In genomic region chr3:88812576-88812975, GRCh38 we compare ENCODE assay signal across 14 cellular contexts.
DNase-seq lines count a peak whose midpoint lies in the region; ATAC-seq and TF ChIP-seq lines count a peak whose summit lies in the region.
"Had no signal": no experiment of that assay in that cellular context is flagged by ENCODE, and none has a peak within 500 bp of the region (broad histone marks: within the 10 kb centered on the region; RNA-seq: fewer than 3 reads in every experiment).

No MANE protein-coding gene starts in this region.

- no peak overlapping the region for H4K8ac ChIP-seq in mesendoderm (ENCODE audit: low read depth, low read length)

- H3K27ac ChIP-seq in GM23338 (ENCODE audit: low read depth) (no peak overlapping the region), mesendoderm (ENCODE audit: low read depth, low read length) (no peak overlapping the region), testis (no peak overlapping the region)
- H3K27ac ChIP-seq: BLaER1 had no signal

- H3K9me3 Mint-ChIP-seq in GM23338 = no peaks in the 10 kb centered on the region
- no peaks in the 10 kb centered on the region for H3K9me3 Mint-ChIP-seq in Calu3 (ENCODE audit: low read depth, unreplicated experiment)

- no peaks in the 10 kb centered on the region; the same call in 2 of the 3 replicates for H3K4me1 Mint-ChIP-seq in GM23338
- H3K4me1 Mint-ChIP-seq in Calu3 (ENCODE audit: low read depth, unreplicated experiment) = peaks cover 33% of the 10 kb centered on the region

- H3K4ac ChIP-seq in mesendoderm (ENCODE audit: low read depth, low read length) = no peak overlapping the region

- no peak overlapping the region for H4K5ac ChIP-seq in mesendoderm (ENCODE audit: low read length)

- no peak overlapping the region for H2AK5ac ChIP-seq in mesendoderm (ENCODE audit: low read length)

- no peaks in the 10 kb centered on the region for H3K9me2 ChIP-seq in GM23338 (ENCODE audit: insufficient read depth)

- H3K27me3 ChIP-seq in GM23338 (ENCODE audit: insufficient read depth) (no peaks in the 10 kb centered on the region), mesendoderm (ENCODE audit: insufficient read depth, low read length, poor library complexity) (no peaks in the 10 kb centered on the region), testis (no peaks in the 10 kb centered on the region)
- H3K27me3 ChIP-seq: BLaER1 had no signal

- H2BK15ac ChIP-seq in mesendoderm (replicated peaks; ENCODE audit: low read depth) = no peak overlapping the region

- H3K4me3 Mint-ChIP-seq in GM23338 = no peak overlapping the region
- H3K4me3 Mint-ChIP-seq in Calu3 (ENCODE audit: low read depth, unreplicated experiment) = no peak overlapping the region
- H3K4me3 Mint-ChIP-seq: HFFc6 had no signal

- no peaks in the 10 kb centered on the region for H3K4me1 ChIP-seq in GM23338 (ENCODE audit: insufficient read depth)
- no peaks in the 10 kb centered on the region for H3K4me1 ChIP-seq in mesendoderm (ENCODE audit: control insufficient read depth, low read depth, low read length)
- H3K4me1 ChIP-seq in testis = no peaks in the 10 kb centered on the region
- H3K4me1 ChIP-seq: BLaER1 had no signal

- H3K4me2 ChIP-seq in GM23338 (no peak overlapping the region), mesendoderm (ENCODE audit: low read length) (no peak overlapping the region)
- H3K4me2 ChIP-seq: BLaER1 had no signal

- H2AFZ ChIP-seq in GM23338 = no peak overlapping the region

- H3F3A ChIP-seq in GM23338 (replicated peaks; ENCODE audit: low read depth) = no peaks in the 10 kb centered on the region

- no peaks in the 10 kb centered on the region for H3K79me1 ChIP-seq in mesendoderm (ENCODE audit: low read length)

- no peak overlapping the region for H3K18ac ChIP-seq in mesendoderm (ENCODE audit: low read length)

- no peaks in the 10 kb centered on the region for H3K36me3 Mint-ChIP-seq in GM23338 (ENCODE audit: low read depth)
- H3K36me3 Mint-ChIP-seq in Calu3 (ENCODE audit: insufficient read depth, unreplicated experiment) = no peaks in the 10 kb centered on the region

- H3K27ac Mint-ChIP-seq in GM23338 = no peak overlapping the region; the same call in 1 of the 2 replicates
- no peak overlapping the region for H3K27ac Mint-ChIP-seq in Calu3 (ENCODE audit: unreplicated experiment)
- H3K27ac Mint-ChIP-seq: HFFc6 had no signal

- no peak for TF ChIP-seq CTCF in GM23338 (conservative IDR thresholded peaks at IDR 0.05; ENCODE audit: low read depth in 2 of 2)
- TF ChIP-seq CTCF in Calu3 (IDR thresholded peaks at IDR 0.05; ENCODE audit: unreplicated experiment) = no peak
- TF ChIP-seq CTCF in testis (IDR thresholded peaks at IDR 0.05) = no peak

- H3K36me3 ChIP-seq in GM23338 (ENCODE audit: insufficient read depth) (no peaks in the 10 kb centered on the region), mesendoderm (ENCODE audit: control insufficient read depth, insufficient read depth, low read length) (no peaks in the 10 kb centered on the region), testis (ENCODE audit: low read depth, missing control alignments) (no peaks in the 10 kb centered on the region)
- H3K36me3 ChIP-seq: BLaER1 had no signal

- H4K20me1 ChIP-seq in GM23338 (replicated peaks; ENCODE audit: insufficient read depth) = no peaks in the 10 kb centered on the region
- H4K20me1 ChIP-seq: BLaER1 had no signal

- TF ChIP-seq POLR2A in testis (IDR thresholded peaks at IDR 0.05) = no peak

- CTCF ChIA-PET in Calu3 (lab: Charles Lee) = no interaction called here

- no peak overlapping the region for H3K9ac ChIP-seq in mesendoderm (ENCODE audit: low read length)
- H3K9ac ChIP-seq: BLaER1 had no signal

- WGBS in mesendoderm (ENCODE audit: extremely low coverage, insufficient coverage, low lambda C conversion rate) = 100% methylated on average over 1 of the region's 5 CpGs
- WGBS in testis, 2 donors = 90 to 94% methylated on average over 5 of the region's 5 CpGs

- BruUV-seq in Calu3 (replicated peaks; lab: Mats Ljungman, UMichigan) = no TSS peak

- no peaks in the 10 kb centered on the region for H3K27me3 Mint-ChIP-seq in GM23338 (ENCODE audit: insufficient read depth, low read depth, poor library complexity)
- H3K27me3 Mint-ChIP-seq in Calu3 (ENCODE audit: unreplicated experiment) = no peaks in the 10 kb centered on the region

- H3K79me2 ChIP-seq in GM23338 (replicated peaks; ENCODE audit: insufficient read depth) = no peaks in the 10 kb centered on the region
- no peaks in the 10 kb centered on the region for H3K79me2 ChIP-seq in mesendoderm (ENCODE audit: control insufficient read depth, insufficient read depth, low read length)

- no peak overlapping the region for H3K56ac ChIP-seq in mesendoderm (ENCODE audit: low read length)

- ATAC-seq in GM23338 (no peak), HG02938 (IDR thresholded peaks at IDR 0.05; ENCODE audit: unreplicated experiment) (no peak)
- ATAC-seq: HepG2 had no signal

- H3K9me3 ChIP-seq in testis = no peaks in the 10 kb centered on the region
- H3K9me3 ChIP-seq: BLaER1 had no signal

- intact Hi-C loops in Calu3 (cut with micrococcal nuclease; ENCODE audit: unreplicated experiment) = no loop called here
- intact Hi-C loops in testis (cut with DNase I; ENCODE audit: low total_unique reads) = no loop called here

- no peak overlapping the region for H3K23ac ChIP-seq in mesendoderm (ENCODE audit: low read length)

- no peak overlapping the region for H2BK120ac ChIP-seq in mesendoderm (ENCODE audit: low read depth, low read length)

- H2BK5ac ChIP-seq in mesendoderm (ENCODE audit: low read length) = no peak overlapping the region

- no peak overlapping the region for H3K4me3 ChIP-seq in GM23338
- H3K4me3 ChIP-seq in mesendoderm (ENCODE audit: low read length) = no peak overlapping the region
- H3K4me3 ChIP-seq in testis = no peak overlapping the region
- H3K4me3 ChIP-seq: BLaER1 had no signal

- peak; percentile 19 for DNase-seq in GM23338 (ENCODE audit: low spot score)
- peak; percentile 26 for DNase-seq in astrocyte of the hippocampus (ENCODE audit: low read depth, low spot score)
- DNase-seq in mesendoderm = peak; percentile 76
- DNase-seq in stimulated activated naive CD4-positive, alpha-beta T cell treated with Interleukin-2 at 50 U/mL for 16 hours (lab: John Stamatoyannopoulos, UW) = no peak
- DNase-seq in Calu3 = no peak
- no peak for DNase-seq in testis
- DNase-seq: AML-193, DMS 273 treated with DMSO at 0.1 percent for 48 hours, GDM1, HCEC 1CT, HFFc6 had no signal

TF ChIP-seq in GM23338, 12 proteins besides CTCF, POLR2A, EP300 and RAD21 (continues in another document):
- TF ChIP-seq ZNF462 (CRISPR knock-in tag; IDR thresholded peaks at IDR 0.05) (no peak), JUNB (IDR thresholded peaks at IDR 0.05; ENCODE audit: unreplicated experiment) (no peak)

Comparison
In these comparisons a context has a peak if more than half of its experiments do, and no peak if none do; other contexts are left out.
1. DNase-seq: peak in GM23338 (single experiment), astrocyte of the hippocampus (single experiment) and mesendoderm (single experiment); none in stimulated activated naive CD4-positive, alpha-beta T cell treated with Interleukin-2 at 50 U/mL for 16 hours (single experiment), Calu3 (single experiment) and testis (single experiment).